16 cellular contexts compared by ENCODE assay signal in genomic region chr19:53576941-53577653, GRCh38. TPM values are rescaled to one million over a fixed set of nuclear protein-coding genes. Genes with fewer than 3 reads are reported as not detected.
"Had no signal": no experiment of that assay in that cellular context is flagged by ENCODE, and none has a peak within 500 bp of the region (broad histone marks: within the 10 kb centered on the region; RNA-seq: fewer than 3 reads in every experiment).

No MANE protein-coding gene starts in this region.

- H3K27me3 Mint-ChIP-seq: activated CD4-positive, alpha-beta memory T cell treated with anti-CD3 and anti-CD28 coated beads for 36 hours; T-cell had no signal

- DNase-seq: activated CD4-positive, alpha-beta memory T cell treated with anti-CD3 and anti-CD28 coated beads for 36 hours; activated T-cell treated with anti-CD3 and anti-CD28 coated beads, Interleukin-2, amount 50 U/mL, for 48 hours; caudate nucleus; colonic mucosa; effector CD4-positive, alpha-beta T cell; gastrocnemius medialis; heart right ventricle; left lung; retina; stimulated activated CD4-positive, alpha-beta T cell treated with anti-CD3 and anti-CD28 coated beads, Interleukin-15, amount 100 ng/mL, for 24 hours; T-cell; transverse colon had no signal

- H3K4me3 ChIP-seq: colonic mucosa, heart right ventricle, left lung, pancreas, transverse colon had no signal

- H3K4me1 Mint-ChIP-seq: T-cell had no signal

- H3K27ac ChIP-seq: colonic mucosa, epithelial cell of prostate, gastrocnemius medialis, heart right ventricle, left lung, pancreas, transverse colon, VCaP had no signal

- H3K27me3 ChIP-seq: colonic mucosa, gastrocnemius medialis, heart right ventricle, left lung, pancreas, transverse colon had no signal

- H3K4me3 Mint-ChIP-seq: activated CD4-positive, alpha-beta memory T cell treated with anti-CD3 and anti-CD28 coated beads for 36 hours had no signal

- ATAC-seq: gastrocnemius medialis, heart right ventricle, left lung, pancreas, T-cell had no signal

- H3K4me1 ChIP-seq: colonic mucosa, gastrocnemius medialis, heart right ventricle, left lung, pancreas, transverse colon had no signal

- H3K27ac Mint-ChIP-seq: activated CD4-positive, alpha-beta memory T cell treated with anti-CD3 and anti-CD28 coated beads for 36 hours; T-cell had no signal

RNA-seq across cellular contexts. Expression of gene DPRX, which starts 54.7 kb away (rescaled TPM):
- total RNA-seq: activated CD4-positive, alpha-beta memory T cell treated with anti-CD3 and anti-CD28 coated beads for 36 hours; colonic mucosa; heart right ventricle; left lung; pancreas; skeletal muscle tissue; T-cell; transverse colon had no signal
